In the genomic region with DNA sequence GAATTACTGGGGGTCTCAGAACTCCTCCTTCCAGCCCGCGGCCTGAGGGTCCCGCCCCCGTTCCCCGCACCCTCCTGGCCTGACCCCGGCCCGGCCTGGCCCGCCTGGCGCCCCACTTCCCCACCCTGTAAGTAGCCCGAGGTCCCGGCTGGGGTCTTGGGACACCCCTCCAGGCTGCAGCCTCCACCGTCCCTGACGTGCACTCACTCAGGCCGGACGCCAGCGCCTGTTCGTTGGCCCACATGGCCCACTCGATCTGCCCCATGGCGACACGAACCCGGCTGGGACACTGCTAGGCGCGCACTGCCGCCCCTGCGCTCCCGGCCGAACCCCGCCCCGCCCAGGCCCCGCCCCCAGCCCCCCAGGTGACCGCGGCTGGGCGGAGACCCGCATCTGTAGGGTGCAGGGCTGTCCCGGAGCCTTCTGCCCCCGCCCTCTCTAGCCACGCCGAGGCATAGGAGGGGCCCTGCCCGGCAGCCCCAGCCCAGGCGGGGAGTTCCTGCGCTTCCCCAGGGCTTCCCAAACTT, we compare ENCODE assay signal across 8 cellular contexts. TPM values are rescaled to one million over a fixed set of nuclear protein-coding genes. Genes with fewer than 3 reads are reported as not detected.
DNase-seq lines count a peak whose midpoint lies in the region; ATAC-seq and TF ChIP-seq lines count a peak whose summit lies in the region.

Gene CYBA (minus strand): TSS at position 305 of the 527 bp plus-strand sequence. CDS start 40 bp downstream, at position 265.

- peaks cover 9% of the 10 kb centered on the region for H3K36me3 ChIP-seq in BE2C

- H3K4me3 ChIP-seq in BE2C (ENCODE audit: low read depth, low read length), result peak within 1 kb of the TSS; percentile 81

- DNase-seq in BE2C (peak; percentile 69), SKM-1 (lab: John Stamatoyannopoulos, UW; ENCODE audit: unreplicated experiment) (peak; percentile 43), left ventricle myocardium superior (peak; percentile 88), sciatic nerve (ENCODE audit: low spot score) (peak; percentile 81), midbrain (lab: John Stamatoyannopoulos, UW) (no peak)
- DNase-seq in activated naive CD8-positive, alpha-beta T cell treated with anti-CD3 and anti-CD28 coated beads, Interleukin-2, amount 10 ng/mL, durations not matched to agents 7 days and 5 days, result peak; percentile 94

- no peaks in the 10 kb centered on the region for H3K27me3 Mint-ChIP-seq in activated naive CD8-positive, alpha-beta T cell treated with anti-CD3 and anti-CD28 coated beads, Interleukin-2, amount 10 ng/mL, durations not matched to agents 7 days and 5 days

- H3K9me3 ChIP-seq in BE2C, result no peaks in the 10 kb centered on the region

- H3K27me3 ChIP-seq in BE2C, result no peaks in the 10 kb centered on the region

- H3K4me3 Mint-ChIP-seq in activated naive CD8-positive, alpha-beta T cell treated with anti-CD3 and anti-CD28 coated beads, Interleukin-2, amount 10 ng/mL, durations not matched to agents 7 days and 5 days, result peak within 1 kb of the TSS; percentile 91

- H3K9me3 Mint-ChIP-seq in activated naive CD8-positive, alpha-beta T cell treated with anti-CD3 and anti-CD28 coated beads, Interleukin-2, amount 10 ng/mL, durations not matched to agents 7 days and 5 days, result no peaks in the 10 kb centered on the region

- POLR2A ChIA-PET in activated naive CD8-positive, alpha-beta T cell treated with anti-CD3 and anti-CD28 coated beads, Interleukin-2, amount 10 ng/mL, durations not matched to agents 7 days and 5 days (lab: Charles Lee), result interaction anchor here (0.6 to 3.0 kb wide), 12 partner anchors 9 to 160 kb away, joined by 3 to 25 read pairs (median 5); partner anchors contain the start of genes CTU2, IL17C, MVD and RNF166

- peak within 1 kb of the TSS; percentile 96 for H3K27ac Mint-ChIP-seq in activated naive CD8-positive, alpha-beta T cell treated with anti-CD3 and anti-CD28 coated beads, Interleukin-2, amount 10 ng/mL, durations not matched to agents 7 days and 5 days

- peaks cover 9% of the 10 kb centered on the region for H3K36me3 Mint-ChIP-seq in activated naive CD8-positive, alpha-beta T cell treated with anti-CD3 and anti-CD28 coated beads, Interleukin-2, amount 10 ng/mL, durations not matched to agents 7 days and 5 days

- intact Hi-C loops in left ventricle myocardium superior (cut with micrococcal nuclease), result no loop called here
- intact Hi-C loops in sciatic nerve (cut with DNase I), result no loop called here

- H3K4me1 Mint-ChIP-seq in activated naive CD8-positive, alpha-beta T cell treated with anti-CD3 and anti-CD28 coated beads, Interleukin-2, amount 10 ng/mL, durations not matched to agents 7 days and 5 days, result peaks cover 9% of the 10 kb centered on the region

- peaks cover 3% of the 10 kb centered on the region; the same call in 1 of the 2 replicates for H3K4me1 ChIP-seq in BE2C

- no peak for TF ChIP-seq CTCF in BE2C (IDR thresholded peaks at IDR 0.05; ENCODE audit: low read depth, low read length)

- ATAC-seq in GM19035 (IDR thresholded peaks at IDR 0.05; ENCODE audit: unreplicated experiment), result peak; percentile 75
- ATAC-seq in HG03280 (IDR thresholded peaks at IDR 0.05; ENCODE audit: unreplicated experiment), result peak; percentile 75
- ATAC-seq in activated naive CD8-positive, alpha-beta T cell treated with anti-CD3 and anti-CD28 coated beads, Interleukin-2, amount 10 ng/mL, durations not matched to agents 7 days and 5 days (ENCODE audit: low read depth), result peak; percentile 87
- ATAC-seq in left ventricle myocardium superior, result peak; percentile 91
- peak; percentile 88 for ATAC-seq in sciatic nerve

RNA-seq across cellular contexts. Expression of gene CYBA, which starts in this region (rescaled TPM):
- 154 TPM for polyA plus RNA-seq in BE2C (2012; ENCODE audit: insufficient read depth, insufficient read length, low read depth)
- 100 to 1,000 TPM; 505 to 513 TPM for total RNA-seq in activated naive CD8-positive, alpha-beta T cell treated with anti-CD3 and anti-CD28 coated beads, Interleukin-2, amount 10 ng/mL, durations not matched to agents 7 days and 5 days
- 48.6 TPM for total RNA-seq in left ventricle myocardium superior
- 87.4 TPM for total RNA-seq in sciatic nerve
